8 cellular contexts compared by ENCODE assay signal in genomic region chr3:111859061-111859973, GRCh38. TPM values are rescaled to one million over a fixed set of nuclear protein-coding genes. Genes with fewer than 3 reads are reported as not detected.
DNase-seq lines count a peak whose midpoint lies in the region; ATAC-seq and TF ChIP-seq lines count a peak whose summit lies in the region.

Gene PHLDB2, plus strand, starts transcription at chr3:111859265. Its CDS starts 24,813 bp downstream, at chr3:111884078.

- POLR2A ChIA-PET in GM10248 (lab: Yijun Ruan, JAX) = no interaction called here

- CTCF ChIA-PET in GM10248 (lab: Yijun Ruan, JAX) = interaction anchor here (1.0 to 2.4 kb wide), 11 partner anchors 8 to 188 kb away, joined by 3 to 9 read pairs (median 4); no protein-coding TSS in a partner anchor

- H3K4me3 ChIP-seq in foreskin fibroblast (ENCODE audit: low read depth in 1 of 2, low read length in 2 of 2) (peak within 1 kb of the TSS; percentile 85 to 92), transverse colon (peak within 1 kb of the TSS; percentile 55 to 76 (median 62))

- DNase-seq in GM10248 (ENCODE audit: extremely low spot score) (peak; percentile 61), RKO (ENCODE audit: low spot score) (peak; percentile 37), activated gamma-delta T cell treated with Interleukin-2 at 50 U/mL for 16 hours (peak; percentile 63), foreskin fibroblast (peak; percentile 74 to 84), occipital lobe (lab: John Stamatoyannopoulos, UW) (no peak), transverse colon (peak; percentile 56), NCI-H187 (lab: John Stamatoyannopoulos, UW) (no peak)

- H3K9me3 ChIP-seq in transverse colon = no peaks in the 10 kb centered on the region

- peaks cover 0 to 25% (median 13%) of the 10 kb centered on the region in 4 donors for H3K4me1 ChIP-seq in transverse colon

- 0 to 1% methylated on average over 4 to 74 of the region's 78 CpGs for WGBS in transverse colon (ENCODE audit: low coverage in 1 of 2), 2 donors

- no peak for TF ChIP-seq POLR2A in transverse colon (IDR thresholded peaks at IDR 0.05)

- intact Hi-C loops in transverse colon (cut with DNase I; ENCODE audit: low total_unique reads) = loop anchor here (5.0 kb wide), 1 partner anchor 122 kb away; no protein-coding TSS in a partner anchor

- peak; percentile 32 for ATAC-seq in HG03175 (IDR thresholded peaks at IDR 0.05; ENCODE audit: unreplicated experiment)

- TF ChIP-seq CTCF in GM10248 (IDR thresholded peaks at IDR 0.05; ENCODE audit: control extremely low read depth, extremely low read depth, low read depth, missing control alignments) = no peak
- no peak for TF ChIP-seq CTCF in foreskin fibroblast (IDR thresholded peaks at IDR 0.05; ENCODE audit: low read depth, low read length)
- TF ChIP-seq CTCF in transverse colon (IDR thresholded peaks at IDR 0.05) = no peak

- H3K27me3 ChIP-seq in transverse colon = peaks cover 10% of the 10 kb centered on the region

- in situ Hi-C loops in transverse colon (cut with MboI; ENCODE audit: low pct_ligation_motif_present in 1 of 4, low pct_unique_long_range_greater_than_20kb in 1 of 4, low sequenced_read_pairs in 3 of 4) = no loop called here

- H3K27ac ChIP-seq in transverse colon = peak within 1 kb of the TSS; percentile 88 to 92 (median 91)

- no peaks in the 10 kb centered on the region for H3K36me3 ChIP-seq in transverse colon

- TF ChIP-seq EP300 in transverse colon (IDR thresholded peaks at IDR 0.05; ENCODE audit: low read depth) = no peak

RNA-seq across cellular contexts. Expression of gene PHLDB2, which starts in this region (rescaled TPM):
- total RNA-seq in occipital lobe = 13.6 TPM
- 10 to 100 TPM; 20.3 to 43.8 (median 24.5) TPM for total RNA-seq in transverse colon

Comparison
In these comparisons a context has a peak if more than half of its experiments do, and no peak if none do; other contexts are left out.
1. DNase-seq: peak in GM10248 (single experiment), RKO (single experiment), activated gamma-delta T cell treated with Interleukin-2 at 50 U/mL for 16 hours (single experiment), foreskin fibroblast (2 of 2) and transverse colon (single experiment); none in occipital lobe (single experiment) and NCI-H187 (0 of 2).